9 cellular contexts compared by ENCODE assay signal in genomic region chr19:52336117-52336811, GRCh38. TPM values are rescaled to one million over a fixed set of nuclear protein-coding genes. Genes with fewer than 3 reads are reported as not detected.
DNase-seq lines count a peak whose midpoint lies in the region; ATAC-seq, FAIRE-seq and TF ChIP-seq lines count a peak whose summit lies in the region.
"Had no signal": no experiment of that assay in that cellular context is flagged by ENCODE, and none has a peak within 500 bp of the region (broad histone marks: within the 10 kb centered on the region; RNA-seq: fewer than 3 reads in every experiment).

ZNF610 (plus strand) TSS chr19:52336243; CDS start chr19:52349173, 12,930 bp downstream.

- H3K27me3 Mint-ChIP-seq in CD8-positive, alpha-beta T cell (ENCODE audit: low read depth): no peaks in the 10 kb centered on the region

- H3K9ac ChIP-seq in keratinocyte (ENCODE audit: control insufficient read depth, extremely low read depth, insufficient read depth, low read length): peak within 1 kb of the TSS; percentile 82
- H3K9ac ChIP-seq: KMS-11 had no signal

- no peaks in the 10 kb centered on the region for H4K20me1 ChIP-seq in keratinocyte (ENCODE audit: control insufficient read depth, extremely low read depth, insufficient read depth, low read length)

- H3K27ac ChIP-seq in CD8-positive, alpha-beta T cell (ENCODE audit: low read depth, low read length): peak within 1 kb of the TSS; percentile 80
- H3K27ac ChIP-seq in keratinocyte (ENCODE audit: control insufficient read depth, insufficient read depth, low read length): peak within 1 kb of the TSS; percentile 44
- H3K27ac ChIP-seq: KMS-11 had no signal

- H3K9me3 Mint-ChIP-seq in CD8-positive, alpha-beta T cell: peaks cover 25% of the 10 kb centered on the region

- CTCF ChIA-PET in CD8-positive, alpha-beta T cell (lab: Charles Lee): interaction anchor here (1.5 kb wide), 1 partner anchor 9 kb away, joined by 4 read pairs; no protein-coding TSS in a partner anchor

- dilution Hi-C loops in keratinocyte (cut with MboI; ENCODE audit: extremely low pct_ligation_motif_present, low sequenced_read_pairs): no loop called here

- no peaks in the 10 kb centered on the region for H3K9me1 ChIP-seq in keratinocyte (ENCODE audit: control insufficient read depth, extremely low read depth, insufficient read depth, low read length)

- H3K4me3 Mint-ChIP-seq in CD8-positive, alpha-beta T cell: peak within 1 kb of the TSS; percentile 98

- intact Hi-C loops in CD8-positive, alpha-beta T cell (cut with DNase I, micrococcal nuclease): loop anchor here (1.0 to 2.0 kb wide), 5 partner anchors 35 to 287 kb away; partner anchors contain the start of gene ZNF480 (in 1 of the 2)

- TF ChIP-seq CTCF in CD8-positive, alpha-beta T cell (IDR thresholded peaks at IDR 0.05): no peak
- no peak for TF ChIP-seq CTCF in keratinocyte (optimal IDR thresholded peaks at IDR 0.05 in 1 of 3, IDR thresholded peaks at IDR 0.05 in 1 of 3, conservative IDR thresholded peaks at IDR 0.05 in 1 of 3; ENCODE audit: extremely low read depth in 1 of 3, insufficient read depth in 2 of 3, low read length in 3 of 3)

- H3K4me1 Mint-ChIP-seq in CD8-positive, alpha-beta T cell (ENCODE audit: low read depth): peaks cover 14% of the 10 kb centered on the region

- H2AFZ ChIP-seq in keratinocyte (ENCODE audit: control insufficient read depth, low read length): peak within 1 kb of the TSS; percentile 90

- peaks cover 42% of the 10 kb centered on the region for H3K36me3 Mint-ChIP-seq in CD8-positive, alpha-beta T cell

- peak within 1 kb of the TSS; percentile 99 for H3K27ac Mint-ChIP-seq in CD8-positive, alpha-beta T cell

- peaks cover 28% of the 10 kb centered on the region for H3K9me3 ChIP-seq in CD8-positive, alpha-beta T cell (ENCODE audit: low read length)
- peaks cover 10% of the 10 kb centered on the region for H3K9me3 ChIP-seq in keratinocyte (ENCODE audit: control insufficient read depth, low read depth, low read length)
- peaks cover 4% of the 10 kb centered on the region; the same call in 1 of the 2 replicates for H3K9me3 ChIP-seq in HAP-1

- peak; percentile 71 to 90 (median 83) for DNase-seq in CD8-positive, alpha-beta T cell
- DNase-seq in H54 (ENCODE audit: insufficient read length, low spot score) (peak; percentile 68), NCI-H2029 treated with DMSO at 0.1 percent for 48 hours (lab: John Stamatoyannopoulos, UW) (peak; percentile 62), cerebellar cortex (ENCODE audit: low spot score) (peak; percentile 85), keratinocyte (ENCODE audit: low read depth, low spot score) (no peak), smooth muscle cell of the brain vasculature (ENCODE audit: low read depth, low spot score) (peak; percentile 18), HAP-1 (ENCODE audit: low spot score in 2 of 2) (no peak)

- peak within 1 kb of the TSS; percentile 87 for H3K4me3 ChIP-seq in CD8-positive, alpha-beta T cell (ENCODE audit: low read depth, low read length)
- H3K4me3 ChIP-seq in keratinocyte (ENCODE audit: control insufficient read depth in 2 of 3, extremely low read depth in 1 of 3, insufficient read depth in 2 of 3, low read depth in 1 of 3, low read length in 3 of 3): peak within 1 kb of the TSS; percentile 79 to 84 (median 80)
- no peak within 1 kb of the TSS for H3K4me3 ChIP-seq in HAP-1

- no peaks in the 10 kb centered on the region for H3K36me3 ChIP-seq in CD8-positive, alpha-beta T cell (ENCODE audit: insufficient read depth, low read length)
- H3K36me3 ChIP-seq in keratinocyte (ENCODE audit: control insufficient read depth in 2 of 2, extremely low read depth in 1 of 2, insufficient read depth in 2 of 2, low read length in 2 of 2) (no peaks in the 10 kb centered on the region), HAP-1 (replicated peaks) (no peaks in the 10 kb centered on the region)

- TF ChIP-seq POLR2A in H54 (IDR thresholded peaks at IDR 0.05; ENCODE audit: low read depth, low read length): no peak; the same call in 1 of the 2 replicates

- H3K27me3 ChIP-seq in CD8-positive, alpha-beta T cell (ENCODE audit: insufficient read depth, low read length): no peaks in the 10 kb centered on the region
- H3K27me3 ChIP-seq in keratinocyte (ENCODE audit: control insufficient read depth, extremely low read depth, insufficient read depth, low read length) (no peaks in the 10 kb centered on the region), HAP-1 (ENCODE audit: low read depth) (no peaks in the 10 kb centered on the region)

- in situ Hi-C loops in HAP-1 (cut with MboI; ENCODE audit: low sequenced_read_pairs): no loop called here

- H3K4me1 ChIP-seq in CD8-positive, alpha-beta T cell (ENCODE audit: insufficient read depth, low read length): peaks cover 6% of the 10 kb centered on the region
- H3K4me1 ChIP-seq in keratinocyte (ENCODE audit: control insufficient read depth, extremely low read depth, insufficient read depth, low read length): peaks cover 2% of the 10 kb centered on the region
- no peaks in the 10 kb centered on the region for H3K4me1 ChIP-seq in HAP-1

- H3K79me2 ChIP-seq in keratinocyte (ENCODE audit: control insufficient read depth, insufficient read depth, low read length): no peaks in the 10 kb centered on the region

- POLR2A ChIA-PET in CD8-positive, alpha-beta T cell (lab: Charles Lee): interaction anchor here (0.9 kb wide), 1 partner anchor 34 kb away, joined by 3 read pairs; the partner anchor contains the start of gene ZNF880

- ATAC-seq in CD8-positive, alpha-beta T cell: peak; percentile 96
- peak; percentile 92 to 94 for ATAC-seq in activated CD4-positive, CD25-positive, alpha-beta regulatory T cell treated with anti-CD3 and anti-CD28 coated beads, Interleukin-2, amount 50 U/mL, for 24 hours

- FAIRE-seq in H54 (lab: Jason Lieb, UNC) (no peak), keratinocyte (lab: Jason Lieb, UNC) (no peak)

- peak within 1 kb of the TSS; percentile 67 for H3K4me2 ChIP-seq in keratinocyte (ENCODE audit: control insufficient read depth, extremely low read depth, insufficient read depth, low read depth, low read length)
- H3K4me2 ChIP-seq: KMS-11 had no signal

RNA-seq across cellular contexts. Expression of gene ZNF610, which starts in this region (rescaled TPM):
- total RNA-seq in CD8-positive, alpha-beta T cell: under 1 TPM; 0.33 TPM
- 0.78 to 1.8 TPM (median 1.7 TPM) in 3 replicates for polyA plus RNA-seq in keratinocyte
- 1.2 TPM for polyA plus RNA-seq in keratinocyte (2011; ENCODE audit: low read depth)
- 1.7 and 3.1 TPM in 2 replicates for polyA plus RNA-seq in keratinocyte (2011; cell fraction: cytosol; rRNA removed)
- 2.8 and 5.1 TPM in 2 replicates for polyA plus RNA-seq in keratinocyte (2011; cell fraction: nucleus; rRNA removed)
- polyA plus RNA-seq in keratinocyte (2012; ENCODE audit: low replicate concordance): 1.3 and 2.4 TPM in 2 replicates
- polyA minus RNA-seq in keratinocyte: 0.82 to 5.7 TPM (median 4.4 TPM) in 3 replicates
- 2.1 TPM for polyA minus RNA-seq in keratinocyte (2011; cell fraction: cytosol; rRNA and poly(A)+ RNA removed)
- 1.5 and 3.8 TPM in 2 replicates for polyA minus RNA-seq in keratinocyte (2011; cell fraction: nucleus; rRNA and poly(A)+ RNA removed)

Comparison
In these comparisons a context has a peak if more than half of its experiments do, and no peak if none do; other contexts are left out.
1. Peak in DNase-seq, ATAC-seq, H3K4me3 ChIP-seq and H3K27ac ChIP-seq in CD8-positive, alpha-beta T cell; RNA of the gene not detected or under 1 TPM.
2. DNase-seq: peak in H54 (single experiment), NCI-H2029 treated with DMSO at 0.1 percent for 48 hours (single experiment), cerebellar cortex (single experiment) and smooth muscle cell of the brain vasculature (single experiment); none in keratinocyte (single experiment) and HAP-1 (0 of 2).